14 cellular contexts compared by ENCODE assay signal in the genomic region with DNA sequence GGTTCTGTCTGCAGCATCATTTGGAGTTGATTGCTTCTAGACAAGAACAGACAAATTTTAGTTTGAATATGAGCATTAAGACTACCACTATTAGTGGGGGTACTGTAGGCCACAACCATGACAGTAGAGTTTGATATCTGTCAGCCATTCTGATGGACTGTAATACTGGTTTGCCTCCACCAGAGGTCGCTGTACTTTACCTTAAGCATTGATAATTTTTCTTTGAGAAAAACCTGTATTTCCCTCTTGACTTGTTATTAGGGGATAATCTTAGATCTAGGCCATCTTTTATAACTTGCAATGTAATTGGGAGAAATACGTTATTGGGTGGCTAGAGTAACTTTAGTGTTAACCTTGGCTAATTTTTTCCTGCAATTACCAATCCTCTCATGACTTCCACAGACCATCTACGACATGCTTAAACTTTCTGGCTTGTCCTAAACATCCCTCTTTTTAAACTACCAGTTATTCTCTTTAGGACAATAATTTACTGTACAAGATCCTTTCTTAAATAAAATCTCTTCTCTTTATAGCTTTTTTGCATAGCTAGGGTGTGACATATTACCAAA.
DNase-seq lines count a peak whose midpoint lies in the region; ATAC-seq and TF ChIP-seq lines count a peak whose summit lies in the region.
"Had no signal": no experiment of that assay in that cellular context is flagged by ENCODE, and none has a peak within 500 bp of the region (broad histone marks: within the 10 kb centered on the region; RNA-seq: fewer than 3 reads in every experiment).

No MANE protein-coding gene starts in this region.

- no peak overlapping the region for H3K4me3 Mint-ChIP-seq in activated CD4-positive, alpha-beta T cell treated with anti-CD3 and anti-CD28 coated beads for 36 hours
- H3K4me3 Mint-ChIP-seq: activated naive CD8-positive, alpha-beta T cell treated with anti-CD3 and anti-CD28 coated beads, Interleukin-2, amount 50 U/mL, for 24 hours had no signal

- TF ChIP-seq CTCF in epithelial cell of proximal tubule (conservative IDR thresholded peaks at IDR 0.05; ENCODE audit: low read depth, low read length): peak; percentile 22

- ATAC-seq in activated CD4-positive, alpha-beta T cell treated with anti-CD3 and anti-CD28 coated beads for 36 hours: no peak
- ATAC-seq in HG03439 (IDR thresholded peaks at IDR 0.05; ENCODE audit: unreplicated experiment): no peak
- ATAC-seq in GM18867 (IDR thresholded peaks at IDR 0.05; ENCODE audit: unreplicated experiment): no peak
- no peak for ATAC-seq in HG03175 (IDR thresholded peaks at IDR 0.05; ENCODE audit: unreplicated experiment)
- ATAC-seq in Right ventricle myocardium inferior: no peak
- ATAC-seq: activated naive CD8-positive, alpha-beta T cell treated with anti-CD3 and anti-CD28 coated beads, Interleukin-2, amount 50 U/mL, for 24 hours had no signal

- no peaks in the 10 kb centered on the region for H3K36me3 Mint-ChIP-seq in activated CD4-positive, alpha-beta T cell treated with anti-CD3 and anti-CD28 coated beads for 36 hours (ENCODE audit: low read depth)

- peak; percentile 2 for DNase-seq in activated CD4-positive, alpha-beta T cell treated with anti-CD3 and anti-CD28 coated beads for 48 hours
- no peak for DNase-seq in activated CD4-positive, alpha-beta T cell treated with anti-CD3 and anti-CD28 coated beads for 36 hours
- DNase-seq in NCI-H69 (lab: John Stamatoyannopoulos, UW) (peak; percentile 5), epithelial cell of proximal tubule (ENCODE audit: low read depth) (no peak), Right ventricle myocardium inferior (ENCODE audit: missing footprints) (no peak)
- DNase-seq: activated CD8-positive, alpha-beta memory T cell treated with anti-CD3 and anti-CD28 coated beads, Interleukin-2, amount 50 U/mL, for 4 hours; activated naive CD8-positive, alpha-beta T cell treated with anti-CD3 and anti-CD28 coated beads, Interleukin-2, amount 50 U/mL, for 24 hours; colonic mucosa; NCI-H510A treated with DMSO at 0.1 percent for 48 hours; SHP77 treated with DMSO at 0.1 percent for 48 hours; trophoblast cell had no signal

- intact Hi-C loops in activated CD4-positive, alpha-beta T cell treated with anti-CD3 and anti-CD28 coated beads for 36 hours (cut with DNase I, micrococcal nuclease): no loop called here
- intact Hi-C loops in Right ventricle myocardium inferior (cut with DNase I): no loop called here

- H3K9me3 Mint-ChIP-seq in activated CD4-positive, alpha-beta T cell treated with anti-CD3 and anti-CD28 coated beads for 36 hours (ENCODE audit: low read depth): peaks cover 5% of the 10 kb centered on the region

- H3K27me3 Mint-ChIP-seq in activated CD4-positive, alpha-beta T cell treated with anti-CD3 and anti-CD28 coated beads for 36 hours: no peaks in the 10 kb centered on the region
- H3K27me3 Mint-ChIP-seq: activated naive CD8-positive, alpha-beta T cell treated with anti-CD3 and anti-CD28 coated beads, Interleukin-2, amount 50 U/mL, for 24 hours had no signal

- H3K4me1 Mint-ChIP-seq in activated CD4-positive, alpha-beta T cell treated with anti-CD3 and anti-CD28 coated beads for 36 hours: no peaks in the 10 kb centered on the region
- H3K4me1 Mint-ChIP-seq: activated naive CD8-positive, alpha-beta T cell treated with anti-CD3 and anti-CD28 coated beads, Interleukin-2, amount 50 U/mL, for 24 hours had no signal

- POLR2A ChIA-PET in activated CD4-positive, alpha-beta T cell treated with anti-CD3 and anti-CD28 coated beads for 36 hours (lab: Charles Lee): no interaction called here

- CTCF ChIA-PET in activated CD4-positive, alpha-beta T cell treated with anti-CD3 and anti-CD28 coated beads for 36 hours (lab: Charles Lee): no interaction called here

- no peak overlapping the region for H3K4me3 ChIP-seq in epithelial cell of proximal tubule (ENCODE audit: low read depth, low read length)
- H3K4me3 ChIP-seq: colonic mucosa had no signal

- H3K27ac Mint-ChIP-seq in activated CD4-positive, alpha-beta T cell treated with anti-CD3 and anti-CD28 coated beads for 36 hours: no peak overlapping the region
- H3K27ac Mint-ChIP-seq: activated naive CD8-positive, alpha-beta T cell treated with anti-CD3 and anti-CD28 coated beads, Interleukin-2, amount 50 U/mL, for 24 hours had no signal

Comparison
In these comparisons a context has a peak if more than half of its experiments do, and no peak if none do; other contexts are left out.
1. DNase-seq: peak in activated CD4-positive, alpha-beta T cell treated with anti-CD3 and anti-CD28 coated beads for 48 hours (single experiment) and NCI-H69 (single experiment); none in activated CD4-positive, alpha-beta T cell treated with anti-CD3 and anti-CD28 coated beads for 36 hours (single experiment), epithelial cell of proximal tubule (single experiment) and Right ventricle myocardium inferior (single experiment).